10 cellular contexts compared by ENCODE assay signal in the genomic region with DNA sequence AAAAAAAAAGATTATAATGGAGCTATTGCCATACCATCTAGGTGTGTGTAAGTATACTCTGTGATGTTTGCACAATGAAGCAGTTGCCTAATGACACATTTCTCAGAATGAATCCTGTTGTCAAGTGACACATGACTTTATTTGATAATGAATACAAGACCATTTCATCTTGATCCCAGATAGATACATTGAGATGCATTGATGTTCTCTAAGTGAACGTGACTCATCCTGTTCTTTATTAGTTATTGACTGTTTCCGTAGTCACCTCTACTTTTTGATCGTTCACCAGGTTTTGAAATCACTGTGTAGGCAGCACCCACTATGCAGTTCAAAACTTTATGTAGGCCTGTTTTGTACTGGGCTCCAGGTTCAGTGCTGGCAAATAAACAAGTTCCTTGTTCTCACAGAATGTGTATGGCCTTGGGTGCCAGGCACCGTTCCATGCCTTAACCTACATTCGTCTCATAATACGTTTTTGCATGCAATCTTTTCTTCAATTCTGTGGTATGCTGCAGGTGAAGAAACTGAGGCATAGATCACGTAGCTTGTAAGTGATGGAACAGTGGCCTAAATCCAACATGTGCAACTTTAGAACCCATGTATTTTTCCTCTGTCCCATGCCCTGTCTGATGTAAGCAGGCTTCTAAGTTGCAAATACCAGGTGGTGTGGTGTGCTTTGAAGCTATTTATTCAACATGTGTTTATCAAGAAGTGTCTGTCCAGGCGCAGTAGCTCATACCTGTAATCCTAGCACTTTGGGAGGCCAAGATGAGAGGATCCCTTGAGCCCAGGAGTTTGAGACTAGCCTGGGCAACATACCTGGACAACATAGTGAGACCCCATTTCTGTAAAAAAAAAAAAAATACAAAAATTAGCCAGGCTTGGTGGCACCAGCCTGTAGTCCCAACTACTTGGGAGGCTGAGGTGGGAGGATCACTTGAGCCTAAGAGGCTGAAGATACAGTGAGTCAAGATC. TPM values are rescaled to one million over a fixed set of nuclear protein-coding genes. Genes with fewer than 3 reads are reported as not detected.
DNase-seq lines count a peak whose midpoint lies in the region; ATAC-seq and TF ChIP-seq lines count a peak whose summit lies in the region.
"Had no signal": no experiment of that assay in that cellular context is flagged by ENCODE, and none has a peak within 500 bp of the region (broad histone marks: within the 10 kb centered on the region; RNA-seq: fewer than 3 reads in every experiment).

No MANE protein-coding gene starts in this region.

- H3K9me3 Mint-ChIP-seq in activated naive CD4-positive, alpha-beta T cell treated with anti-CD3 and anti-CD28 coated beads for 36 hours, result no peaks in the 10 kb centered on the region

- CTCF ChIA-PET in activated naive CD4-positive, alpha-beta T cell treated with anti-CD3 and anti-CD28 coated beads for 36 hours (lab: Charles Lee), result interaction anchor here (0.6 to 3.4 kb wide), 7 partner anchors 9 to 83 kb away, joined by 3 to 26 read pairs (median 4); no protein-coding TSS in a partner anchor

- H3K27ac ChIP-seq in esophagus squamous epithelium (peak overlapping the region; percentile 6 to 99 (median 90)), suprapubic skin (peak overlapping the region; percentile 83)
- H3K27ac ChIP-seq: upper lobe of right lung had no signal

- peak overlapping the region; percentile 22 for H3K4me3 Mint-ChIP-seq in activated naive CD4-positive, alpha-beta T cell treated with anti-CD3 and anti-CD28 coated beads for 36 hours
- peak overlapping the region; percentile 9 for H3K4me3 Mint-ChIP-seq in T-helper 17 cell

- H3K4me1 Mint-ChIP-seq in activated naive CD4-positive, alpha-beta T cell treated with anti-CD3 and anti-CD28 coated beads for 36 hours (ENCODE audit: low read depth), result peaks cover 85% of the 10 kb centered on the region
- H3K4me1 Mint-ChIP-seq in T-helper 17 cell, result peaks cover 52% of the 10 kb centered on the region

- no peaks in the 10 kb centered on the region for H3K36me3 ChIP-seq in esophagus squamous epithelium
- H3K36me3 ChIP-seq in suprapubic skin, result no peaks in the 10 kb centered on the region

- H3K27me3 ChIP-seq in esophagus squamous epithelium, result no peaks in the 10 kb centered on the region
- H3K27me3 ChIP-seq in suprapubic skin, result no peaks in the 10 kb centered on the region
- H3K27me3 ChIP-seq: upper lobe of right lung had no signal

- H3K36me3 Mint-ChIP-seq in activated naive CD4-positive, alpha-beta T cell treated with anti-CD3 and anti-CD28 coated beads for 36 hours (ENCODE audit: low read depth), result peaks cover 47% of the 10 kb centered on the region
- peaks cover 6% of the 10 kb centered on the region for H3K36me3 Mint-ChIP-seq in T-helper 17 cell (ENCODE audit: low read depth)

- H3K27me3 Mint-ChIP-seq in activated naive CD4-positive, alpha-beta T cell treated with anti-CD3 and anti-CD28 coated beads for 36 hours (ENCODE audit: low read depth), result no peaks in the 10 kb centered on the region
- no peaks in the 10 kb centered on the region for H3K27me3 Mint-ChIP-seq in T-helper 17 cell

- H3K4me3 ChIP-seq in esophagus squamous epithelium, result no peak overlapping the region
- H3K4me3 ChIP-seq in suprapubic skin, result no peak overlapping the region
- H3K4me3 ChIP-seq: upper lobe of right lung had no signal

- peaks cover 48 to 100% (median 88%) of the 10 kb centered on the region in 3 donors for H3K4me1 ChIP-seq in esophagus squamous epithelium
- peaks cover 98% of the 10 kb centered on the region for H3K4me1 ChIP-seq in suprapubic skin

- TF ChIP-seq POLR2A in esophagus squamous epithelium (IDR thresholded peaks at IDR 0.05) (no peak), suprapubic skin (IDR thresholded peaks at IDR 0.05) (no peak)

- no peak for TF ChIP-seq CTCF in esophagus squamous epithelium (IDR thresholded peaks at IDR 0.05)
- TF ChIP-seq CTCF in suprapubic skin (IDR thresholded peaks at IDR 0.05), result no peak

- H3K9me3 ChIP-seq in T-helper 17 cell (ENCODE audit: control insufficient read depth, low read length, poor library complexity, severe bottlenecking) (no peaks in the 10 kb centered on the region), esophagus squamous epithelium (no peaks in the 10 kb centered on the region), suprapubic skin (no peaks in the 10 kb centered on the region)
- H3K9me3 ChIP-seq: upper lobe of right lung had no signal

- TF ChIP-seq EP300 in suprapubic skin (IDR thresholded peaks at IDR 0.05), result no peak

- intact Hi-C loops in activated naive CD4-positive, alpha-beta T cell treated with anti-CD3 and anti-CD28 coated beads for 36 hours (cut with micrococcal nuclease), result loop anchor here (1.0 kb wide), 5 partner anchors 10 to 97 kb away; a partner anchor contains a TSS
- intact Hi-C loops in esophagus squamous epithelium (cut with DNase I), result no loop called here

- H3K27ac Mint-ChIP-seq in activated naive CD4-positive, alpha-beta T cell treated with anti-CD3 and anti-CD28 coated beads for 36 hours, result peak overlapping the region; percentile 76
- H3K27ac Mint-ChIP-seq in T-helper 17 cell, result peak overlapping the region; percentile 87

- DNase-seq in activated naive CD4-positive, alpha-beta T cell treated with anti-CD3 and anti-CD28 coated beads for 36 hours, result peak; percentile 61
- DNase-seq in activated naive CD4-positive, alpha-beta T cell (lab: John Stamatoyannopoulos, UW), result no peak
- DNase-seq in T-helper 17 cell (no peak), esophagus squamous epithelium (lab: John Stamatoyannopoulos, UW) (no peak), suprapubic skin (ENCODE audit: low spot score in 2 of 2) (no peak), mesenteric fat pad (ENCODE audit: low spot score) (no peak), activated gamma-delta T cell treated with Interleukin-2 at 50 U/mL for 16 hours (no peak), EL (no peak)
- DNase-seq: midbrain, upper lobe of right lung had no signal

- peak; percentile 32 for ATAC-seq in T-helper 17 cell
- ATAC-seq: upper lobe of right lung had no signal

- WGBS in esophagus squamous epithelium, 2 donors, result 30 to 37% methylated on average over 8 of the region's 8 CpGs
- 54% methylated on average over 8 of the region's 8 CpGs for WGBS in suprapubic skin

RNA-seq across cellular contexts. Expression of a gene that starts 10.4 kb away (rescaled TPM):
- 100 to 1,000 TPM; 143 to 147 TPM for total RNA-seq in activated naive CD4-positive, alpha-beta T cell treated with anti-CD3 and anti-CD28 coated beads for 36 hours
- total RNA-seq in T-helper 17 cell (100 to 1,000 TPM; 102 to 106 TPM), esophagus squamous epithelium (100 to 1,000 TPM in 2 of 4 donors, 10 to 100 TPM in 2; 72.8 to 138 (median 98.6) TPM), suprapubic skin (100 to 1,000 TPM in 3 of 4 donors, 10 to 100 TPM in 1; 97.5 to 160 (median 146) TPM), mesenteric fat pad (35.9 TPM)

RNA-seq across cellular contexts. Expression of a gene that starts 42.8 kb away (rescaled TPM):
- total RNA-seq in activated naive CD4-positive, alpha-beta T cell treated with anti-CD3 and anti-CD28 coated beads for 36 hours, result 10 to 100 TPM; 17.0 to 19.3 TPM
- total RNA-seq in T-helper 17 cell (10 to 100 TPM; 13.7 to 14.2 TPM), esophagus squamous epithelium (1 to 10 TPM; 5.1 to 9.0 (median 7.2) TPM), suprapubic skin (10 to 100 TPM; 10.1 to 22.0 (median 15.2) TPM), mesenteric fat pad (4.1 TPM)
